ENCODE assay signal across 23 cellular contexts in genomic region chr19:31331536-31331935, GRCh38. TPM values are rescaled to one million over a fixed set of nuclear protein-coding genes. Genes with fewer than 3 reads are reported as not detected.
DNase-seq lines count a peak whose midpoint lies in the region; ATAC-seq and TF ChIP-seq lines count a peak whose summit lies in the region.
"Had no signal": no experiment of that assay in that cellular context is flagged by ENCODE, and none has a peak within 500 bp of the region (broad histone marks: within the 10 kb centered on the region; RNA-seq: fewer than 3 reads in every experiment).

No MANE protein-coding gene starts in this region.

- TF ChIP-seq CTCF in gastroesophageal sphincter (IDR thresholded peaks at IDR 0.05), result no peak

- H3K27me3 ChIP-seq in gastroesophageal sphincter, result no peaks in the 10 kb centered on the region
- no peaks in the 10 kb centered on the region for H3K27me3 ChIP-seq in rectal smooth muscle tissue (ENCODE audit: control insufficient read depth, insufficient read depth, low read length)
- H3K27me3 ChIP-seq: body of pancreas, right atrium auricular region, thyroid gland had no signal

- WGBS in gastroesophageal sphincter (ENCODE audit: low coverage in 1 of 2), 2 donors, result no CpG with 5 or more reads among the region's 11 CpGs

- no peaks in the 10 kb centered on the region for H3K9me3 ChIP-seq in gastroesophageal sphincter
- H3K9me3 ChIP-seq: body of pancreas, gastrocnemius medialis, right atrium auricular region, thyroid gland had no signal

- no peak overlapping the region for H3K4me3 ChIP-seq in gastroesophageal sphincter
- peak overlapping the region; percentile 34 for H3K4me3 ChIP-seq in rectal smooth muscle tissue (ENCODE audit: low read length)
- H3K4me3 ChIP-seq: body of pancreas, gastrocnemius medialis, right atrium auricular region, thyroid gland had no signal

- no peak for TF ChIP-seq EP300 in gastroesophageal sphincter (IDR thresholded peaks at IDR 0.05)

- DNase-seq in cardiac septum (ENCODE audit: low spot score) (peak; percentile 15), left cardiac atrium (no peak), COR-L47 (lab: John Stamatoyannopoulos, UW) (no peak), DMS53 (lab: John Stamatoyannopoulos, UW) (no peak), GM19238 (ENCODE audit: insufficient read length, low spot score) (no peak)
- DNase-seq: 8988T; activated naive CD8-positive, alpha-beta T cell treated with anti-CD3 and anti-CD28 coated beads, Interleukin-2, amount 50 U/mL, for 24 hours; body of pancreas; DMS79; effector memory CD4-positive, alpha-beta T cell; erythroblast; gastrocnemius medialis; NCI-H1092 treated with DMSO at 0.1 percent for 48 hours; NCI-H1930; NCI-H2227 treated with DMSO at 0.1 percent for 48 hours; NCI-H69; nucleus accumbens; stimulated activated naive CD4-positive, alpha-beta T cell treated with Interleukin-2 at 50 U/mL for 16 hours; thyroid gland had no signal

- TF ChIP-seq POLR2A in gastroesophageal sphincter (IDR thresholded peaks at IDR 0.05), result no peak

- intact Hi-C loops in cardiac septum (cut with DNase I) (no loop called here), left cardiac atrium (cut with DNase I) (no loop called here)

- ATAC-seq in left cardiac atrium (no peak), gastroesophageal sphincter (no peak), HG02642 (IDR thresholded peaks at IDR 0.05; ENCODE audit: poor library complexity, unreplicated experiment) (no peak)
- ATAC-seq: activated naive CD8-positive, alpha-beta T cell treated with anti-CD3 and anti-CD28 coated beads, Interleukin-2, amount 50 U/mL, for 24 hours; body of pancreas; gastrocnemius medialis had no signal

- no peak overlapping the region for H3K9ac ChIP-seq in rectal smooth muscle tissue (ENCODE audit: low read length)

- H3K4me1 ChIP-seq in gastroesophageal sphincter (peaks cover 0 to 93% (median 26%) of the 10 kb centered on the region in 3 donors), rectal smooth muscle tissue (ENCODE audit: control insufficient read depth, insufficient read depth, low read length) (peaks cover 42% of the 10 kb centered on the region)
- H3K4me1 ChIP-seq: body of pancreas, gastrocnemius medialis had no signal

- H3K27ac ChIP-seq in gastroesophageal sphincter (peak overlapping the region in 3 of 4 donors; percentile 52 to 55 (median 53)), rectal smooth muscle tissue (ENCODE audit: low read depth, low read length) (peak overlapping the region; percentile 44)
- H3K27ac ChIP-seq: body of pancreas, gastrocnemius medialis, right atrium auricular region, thyroid gland had no signal

- H3K36me3 ChIP-seq in gastroesophageal sphincter, result no peaks in the 10 kb centered on the region
- H3K36me3 ChIP-seq in rectal smooth muscle tissue (ENCODE audit: control insufficient read depth, insufficient read depth, low read length), result no peaks in the 10 kb centered on the region
- H3K36me3 ChIP-seq: gastrocnemius medialis, right atrium auricular region, thyroid gland had no signal

RNA-seq across cellular contexts. Expression of gene TSHZ3, which starts 17.7 kb away (rescaled TPM):
- total RNA-seq in cardiac septum (5.2 TPM), left cardiac atrium (1 to 10 TPM; 4.3 to 5.4 TPM), gastroesophageal sphincter (10 to 100 TPM; 15.6 to 40.2 (median 31.1) TPM)
